In genomic region chr7:69652947-69653701, GRCh38 we compare ENCODE assay signal across 22 cellular contexts. TPM values are rescaled to one million over a fixed set of nuclear protein-coding genes. Genes with fewer than 3 reads are reported as not detected.
A peak's percentile ranks its signal among the peaks of the same experiment; 100 is the strongest.
DNase-seq lines count a peak whose midpoint lies in the region; ATAC-seq and TF ChIP-seq lines count a peak whose summit lies in the region.
"Had no signal": no experiment of that assay in that cellular context is flagged by ENCODE, and none has a peak within 500 bp of the region (broad histone marks: within the 10 kb centered on the region; RNA-seq: fewer than 3 reads in every experiment).

No MANE protein-coding gene starts in this region.

- peaks cover 8% of the 10 kb centered on the region; the same call in 1 of the 2 replicates for H4K20me1 ChIP-seq in OCI-LY7 (ENCODE audit: insufficient read depth, low read length)

- H3K4me3 ChIP-seq in OCI-LY7 (ENCODE audit: low read depth, low read length, poor library complexity, severe bottlenecking) = peak overlapping the region; percentile 4
- no peak overlapping the region for H3K4me3 ChIP-seq in upper lobe of right lung
- H3K4me3 ChIP-seq: Peyer's patch, SJCRH30, suprapubic skin had no signal

- DNase-seq in NCI-H748 (lab: John Stamatoyannopoulos, UW; ENCODE audit: unreplicated experiment) (peak; percentile 12), NCI-H748 treated with DMSO at 0.1 percent for 48 hours (lab: John Stamatoyannopoulos, UW) (no peak), NCI-H1092 (lab: John Stamatoyannopoulos, UW) (peak; percentile 10), OCI-LY7 (ENCODE audit: low spot score) (peak; percentile 59), upper lobe of right lung (no peak), T-helper 2 cell (no peak)
- no peak for DNase-seq in stimulated activated CD8-positive, alpha-beta memory T cell treated with anti-CD3 and anti-CD28 coated beads, Interleukin-4, amount 100 ng/mL, for 48 hours
- DNase-seq: activated CD4-positive, alpha-beta T cell treated with anti-CD3 and anti-CD28 coated beads, Interleukin-2, amount 10 ng/mL, durations not matched to agents 7 days and 5 days; activated naive CD8-positive, alpha-beta T cell treated with anti-CD3 and anti-CD28 coated beads, Interleukin-2, amount 10 ng/mL, durations not matched to agents 7 days and 5 days; C1 segment of cervical spinal cord; effector memory CD8-positive, alpha-beta T cell; GF-D8; GOT3; Kasumi-1; NCI-H2081; Peyer's patch; SJCRH30; stimulated activated CD4-positive, alpha-beta T cell treated with anti-CD3 and anti-CD28 coated beads, Interleukin-15, amount 100 ng/mL, for 24 hours had no signal

- no TSS peak for BruUV-seq in OCI-LY7 (replicated peaks; lab: Mats Ljungman, UMichigan)

- H3K4me1 ChIP-seq in OCI-LY7 (ENCODE audit: insufficient read depth, low read length, poor library complexity, severe bottlenecking) (peaks cover 65% of the 10 kb centered on the region), upper lobe of right lung (peaks cover 37% of the 10 kb centered on the region)
- H3K4me1 ChIP-seq: Peyer's patch had no signal

- H3K36me3 ChIP-seq in OCI-LY7 (ENCODE audit: insufficient read depth, low read length) (no peaks in the 10 kb centered on the region), upper lobe of right lung (no peaks in the 10 kb centered on the region)
- H3K36me3 ChIP-seq: Peyer's patch, SJCRH30, suprapubic skin had no signal

- CTCF ChIA-PET in OCI-LY7 (lab: Charles Lee; ENCODE audit: unreplicated experiment) = interaction anchor here (0.6 kb wide), 1 partner anchor 249 kb away, joined by 3 read pairs; no protein-coding TSS in a partner anchor

- POLR2A ChIA-PET in OCI-LY7 (lab: Charles Lee) = interaction anchor here (0.5 to 1.8 kb wide), 9 partner anchors 8 to 173 kb away, joined by 3 to 7 read pairs (median 5); no protein-coding TSS in a partner anchor

- H2AFZ ChIP-seq in OCI-LY7 (ENCODE audit: low read length) = no peak overlapping the region
- H2AFZ ChIP-seq: parathyroid adenoma had no signal

- H3K79me2 ChIP-seq in OCI-LY7 (ENCODE audit: insufficient read depth, low read depth, low read length) = peaks cover 88% of the 10 kb centered on the region
- H3K79me2 ChIP-seq: parathyroid adenoma had no signal

- no peaks in the 10 kb centered on the region for H3K9me2 ChIP-seq in OCI-LY7 (ENCODE audit: insufficient read depth, low read length)

- ATAC-seq in upper lobe of right lung (peak; percentile 79), GM21723 (IDR thresholded peaks at IDR 0.05; ENCODE audit: unreplicated experiment) (no peak)
- ATAC-seq: effector memory CD8-positive, alpha-beta T cell; natural killer cell treated with Interleukin-12 subunit alpha and Interleukin-12 subunit beta and Interleukin-15 and Interleukin-18, amount 100 ng/mL, for 72 hours had no signal

- intact Hi-C loops in OCI-LY7 (cut with micrococcal nuclease; ENCODE audit: unreplicated experiment) = no loop called here
- intact Hi-C loops in upper lobe of right lung (cut with DNase I) = no loop called here

- no peaks in the 10 kb centered on the region for H3K9me3 ChIP-seq in OCI-LY7 (ENCODE audit: low read length)
- H3K9me3 ChIP-seq in upper lobe of right lung = no peaks in the 10 kb centered on the region
- H3K9me3 ChIP-seq: Peyer's patch, SJCRH30, suprapubic skin had no signal

- TF ChIP-seq CTCF in OCI-LY7 (conservative IDR thresholded peaks at IDR 0.05; ENCODE audit: low read length) = no peak
- TF ChIP-seq CTCF in upper lobe of right lung (IDR thresholded peaks at IDR 0.05) = no peak

- peak overlapping the region; percentile 59 for H3K27ac ChIP-seq in OCI-LY7 (ENCODE audit: low read depth, low read length, poor library complexity, severe bottlenecking)
- no peak overlapping the region for H3K27ac ChIP-seq in upper lobe of right lung
- H3K27ac ChIP-seq: parathyroid adenoma, Peyer's patch, SJCRH30 had no signal

- peak overlapping the region; percentile 60 for H3K4me2 ChIP-seq in OCI-LY7 (ENCODE audit: low read length)

- no peaks in the 10 kb centered on the region for H3K27me3 ChIP-seq in upper lobe of right lung
- H3K27me3 ChIP-seq: Peyer's patch, SJCRH30, suprapubic skin had no signal

RNA-seq across cellular contexts. Expression of gene AUTS2, which starts 54.8 kb away (rescaled TPM):
- 34.3 and 37.9 TPM in 2 replicates for total RNA-seq in OCI-LY7 (2014; rRNA removed; shearing (Covaris generic))
- total RNA-seq in OCI-LY7 (2022) (78.5 and 88.5 TPM in 2 replicates), upper lobe of right lung (56.0 TPM)

Comparison
In these comparisons a context has a peak if more than half of its experiments do, and no peak if none do; other contexts are left out.
1. DNase-seq: peak in NCI-H748 (single experiment), NCI-H1092 (single experiment) and OCI-LY7 (single experiment); none in NCI-H748 treated with DMSO at 0.1 percent for 48 hours (single experiment), upper lobe of right lung (single experiment), T-helper 2 cell (0 of 5) and stimulated activated CD8-positive, alpha-beta memory T cell treated with anti-CD3 and anti-CD28 coated beads, Interleukin-4, amount 100 ng/mL, for 48 hours (single experiment).